ENCODE assay signal across 28 cellular contexts in the genomic region with DNA sequence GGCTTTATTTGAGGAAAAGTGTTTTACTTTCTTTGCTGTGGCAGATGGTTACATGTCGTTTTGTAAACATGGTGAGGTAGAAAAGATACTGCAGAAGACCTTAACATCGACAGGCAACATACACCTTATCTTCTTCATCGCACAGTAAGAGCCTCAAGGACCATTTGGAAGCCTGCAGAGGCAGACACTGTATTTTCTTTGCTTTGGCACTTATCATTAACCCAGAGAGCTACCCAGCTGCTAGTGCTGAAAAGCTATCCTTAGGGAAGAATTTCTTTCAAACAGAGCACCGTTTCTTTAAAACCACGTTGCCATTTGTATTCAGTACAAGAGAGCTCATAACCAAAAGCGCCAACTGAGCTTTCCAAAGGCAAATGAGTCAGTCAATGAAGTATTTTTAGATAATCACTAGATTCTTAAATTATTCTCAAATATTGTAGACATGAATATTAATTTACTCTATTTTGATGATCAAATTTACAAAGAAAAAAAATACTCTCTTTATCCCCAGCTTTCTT.
DNase-seq lines count a peak whose midpoint lies in the region; ATAC-seq and TF ChIP-seq lines count a peak whose summit lies in the region.
"Had no signal": no experiment of that assay in that cellular context is flagged by ENCODE, and none has a peak within 500 bp of the region (broad histone marks: within the 10 kb centered on the region; RNA-seq: fewer than 3 reads in every experiment).

No MANE protein-coding gene starts in this region.

- ATAC-seq in GM18505 (IDR thresholded peaks at IDR 0.05; ENCODE audit: unreplicated experiment) (no peak), HG02588 (IDR thresholded peaks at IDR 0.05; ENCODE audit: unreplicated experiment) (no peak), HG03460 (IDR thresholded peaks at IDR 0.05; ENCODE audit: unreplicated experiment) (no peak)
- ATAC-seq: CD8-positive, alpha-beta T cell; effector memory CD8-positive, alpha-beta T cell; gastroesophageal sphincter; sciatic nerve; stimulated activated naive CD8-positive, alpha-beta T cell treated with anti-CD3 and anti-CD28 coated beads, Interleukin-15, amount 100 ng/mL, for 72 hours had no signal

- no peaks in the 10 kb centered on the region for H3K9me2 ChIP-seq in neural cell (ENCODE audit: insufficient read depth, low read length)

- H3K4me2 ChIP-seq in neural cell (ENCODE audit: low read length), result peak overlapping the region; percentile 9
- H3K4me2 ChIP-seq: KMS-11 had no signal

- H3K27me3 ChIP-seq in neural cell (ENCODE audit: insufficient read depth, low read depth, low read length), result no peaks in the 10 kb centered on the region
- H3K27me3 ChIP-seq in testis, result no peaks in the 10 kb centered on the region
- H3K27me3 ChIP-seq: esophagus muscularis mucosa, gastroesophageal sphincter, ovary had no signal

- DNase-seq in M059J (ENCODE audit: low read depth) (peak; percentile 5), NCI-H2227 treated with DMSO at 0.1 percent for 48 hours (lab: John Stamatoyannopoulos, UW) (peak; percentile 44), choroid plexus epithelial cell (ENCODE audit: low read depth) (peak; percentile 4), testis (no peak)
- DNase-seq: activated CD4-positive, alpha-beta T cell treated with anti-CD3 and anti-CD28 coated beads for 1 hour; activated CD8-positive, alpha-beta memory T cell treated with anti-CD3 and anti-CD28 coated beads for 24 hours; activated naive CD4-positive, alpha-beta T cell treated with anti-CD3 and anti-CD28 coated beads for 36 hours; activated T-cell treated with anti-CD3 and anti-CD28 coated beads, Interleukin-2, amount 50 U/mL, for 24 hours; aorta; CD8-positive, alpha-beta T cell; effector memory CD8-positive, alpha-beta T cell; GDM1; HFFc6; MV-4-11; NCI-H2107; NCI-H82; ovary; Right ventricle myocardium superior; stimulated activated naive CD8-positive, alpha-beta T cell treated with anti-CD3 and anti-CD28 coated beads, Interleukin-15, amount 100 ng/mL, for 72 hours; trophoblast cell had no signal

- TF ChIP-seq CTCF in choroid plexus epithelial cell (conservative IDR thresholded peaks at IDR 0.05; ENCODE audit: low read depth, low read length), result no peak
- no peak for TF ChIP-seq CTCF in neural cell (IDR thresholded peaks at IDR 0.05; ENCODE audit: poor library complexity, severe bottlenecking)
- TF ChIP-seq CTCF in testis (IDR thresholded peaks at IDR 0.05), result no peak

- H3K4me3 ChIP-seq in choroid plexus epithelial cell (ENCODE audit: low read depth, low read length), result no peak overlapping the region
- H3K4me3 ChIP-seq in neural cell (ENCODE audit: low read length), result peak overlapping the region; percentile 17
- H3K4me3 ChIP-seq in testis, result no peak overlapping the region
- H3K4me3 ChIP-seq: esophagus muscularis mucosa, gastroesophageal sphincter, ovary had no signal

- no peaks in the 10 kb centered on the region for H3K4me1 ChIP-seq in testis
- H3K4me1 ChIP-seq: esophagus muscularis mucosa, gastroesophageal sphincter had no signal

- no peaks in the 10 kb centered on the region for H3F3A ChIP-seq in neural cell (ENCODE audit: insufficient read depth, low read length, poor library complexity, severe bottlenecking)

- no peaks in the 10 kb centered on the region for H3K36me3 ChIP-seq in neural cell (ENCODE audit: insufficient read depth, low read length)
- no peaks in the 10 kb centered on the region for H3K36me3 ChIP-seq in testis (ENCODE audit: low read depth, missing control alignments)
- H3K36me3 ChIP-seq: esophagus muscularis mucosa, gastroesophageal sphincter, ovary had no signal

- no peak for TF ChIP-seq POLR2A in GM18505 (IDR thresholded peaks at IDR 0.05; ENCODE audit: borderline replicate concordance, extremely low read depth, insufficient read depth, insufficient read length)
- TF ChIP-seq POLR2A in testis (IDR thresholded peaks at IDR 0.05), result no peak

- no peak overlapping the region for H3K9ac ChIP-seq in neural cell (ENCODE audit: low read length)
- H3K9ac ChIP-seq: KMS-11 had no signal

- H2AFZ ChIP-seq in neural cell (ENCODE audit: low read depth, low read length), result no peak overlapping the region

- H3K27ac ChIP-seq in neural cell (ENCODE audit: low read length) (peak overlapping the region; percentile 21), testis (no peak overlapping the region)
- H3K27ac ChIP-seq: esophagus muscularis mucosa, gastroesophageal sphincter, KMS-11, ovary had no signal

- H3K9me3 ChIP-seq in neural cell (ENCODE audit: low read length) (no peaks in the 10 kb centered on the region), testis (no peaks in the 10 kb centered on the region)
- H3K9me3 ChIP-seq: esophagus muscularis mucosa, gastroesophageal sphincter, ovary had no signal

- intact Hi-C loops in testis (cut with DNase I; ENCODE audit: low total_unique reads), result no loop called here

- H3K79me2 ChIP-seq in neural cell (replicated peaks; ENCODE audit: insufficient read depth, low read length), result no peaks in the 10 kb centered on the region

- WGBS in testis, 2 donors, result 47 to 49% methylated on average over 6 of the region's 6 CpGs

- TF ChIP-seq EP300 in neural cell (conservative IDR thresholded peaks at IDR 0.05; ENCODE audit: poor library complexity, severe bottlenecking), result no peak

- TF ChIP-seq RAD21 in neural cell (conservative IDR thresholded peaks at IDR 0.05), result no peak

- H4K20me1 ChIP-seq in neural cell (ENCODE audit: insufficient read depth), result no peaks in the 10 kb centered on the region

TF ChIP-seq in neural cell, 6 proteins besides CTCF, POLR2A, EP300 and RAD21:
- TF ChIP-seq POLR2AphosphoS5 (IDR thresholded peaks at IDR 0.05) (no peak), MXI1 (conservative IDR thresholded peaks at IDR 0.05; ENCODE audit: poor library complexity, severe bottlenecking) (peak; percentile 25)
